Comparison of ENCODE assay signal across 9 cellular contexts in the genomic region with DNA sequence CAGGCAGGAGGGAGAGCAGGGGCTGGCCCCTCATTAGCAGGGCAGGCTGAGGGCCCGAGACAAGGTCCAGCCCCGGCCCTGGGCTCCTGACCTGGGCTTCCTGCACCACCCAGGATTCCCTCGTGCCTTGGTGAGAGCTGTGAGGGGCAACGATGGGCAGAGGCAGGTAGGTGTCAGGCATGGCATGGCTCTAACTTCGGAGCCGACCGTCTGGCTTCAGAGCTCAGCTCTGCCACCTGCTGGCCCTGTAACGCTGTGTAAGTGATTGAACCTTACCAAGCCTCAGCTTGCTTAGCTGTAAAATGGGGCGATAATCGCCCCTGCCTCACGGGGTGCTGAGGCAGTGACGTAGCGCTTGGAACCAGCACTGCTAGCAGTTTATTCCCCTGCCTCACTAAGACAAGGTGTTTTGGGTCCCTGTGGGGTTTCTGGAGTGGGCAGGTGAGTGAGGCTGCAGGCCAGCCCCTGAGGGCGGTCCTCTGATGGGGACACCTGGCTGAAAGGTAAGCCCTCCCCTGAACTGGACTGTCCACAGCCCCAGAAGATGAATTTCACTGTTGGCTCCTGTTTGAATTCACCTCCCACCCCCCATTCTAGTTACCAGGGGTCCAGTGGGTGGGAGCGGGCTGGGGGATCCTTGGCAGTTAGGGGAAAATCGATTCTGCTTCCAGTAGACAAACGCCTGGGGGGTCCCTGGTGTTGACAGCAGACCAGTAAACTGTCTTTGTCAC.
DNase-seq lines count a peak whose midpoint lies in the region; ATAC-seq and TF ChIP-seq lines count a peak whose summit lies in the region.
"Had no signal": no experiment of that assay in that cellular context is flagged by ENCODE, and none has a peak within 500 bp of the region (broad histone marks: within the 10 kb centered on the region; RNA-seq: fewer than 3 reads in every experiment).

No MANE protein-coding gene starts in this region.

- POLR2A ChIA-PET in activated CD8-positive, alpha-beta T cell treated with anti-CD3 and anti-CD28 coated beads, Interleukin-2, amount 10 ng/mL, durations not matched to agents 7 days and 5 days (lab: Charles Lee): no interaction called here

- CTCF ChIA-PET in activated CD8-positive, alpha-beta T cell treated with anti-CD3 and anti-CD28 coated beads, Interleukin-2, amount 10 ng/mL, durations not matched to agents 7 days and 5 days (lab: Charles Lee): interaction anchor here (0.8 to 2.0 kb wide), 14 partner anchors 9 to 290 kb away, joined by 3 to 12 read pairs (median 4); no protein-coding TSS in a partner anchor

- no peaks in the 10 kb centered on the region for H3K4me1 ChIP-seq in prostate gland (replicated peaks)

- H3K9me3 ChIP-seq in prostate gland: no peaks in the 10 kb centered on the region
- H3K9me3 ChIP-seq: neutrophil had no signal

- no peaks in the 10 kb centered on the region for H3K36me3 Mint-ChIP-seq in activated CD8-positive, alpha-beta T cell treated with anti-CD3 and anti-CD28 coated beads, Interleukin-2, amount 10 ng/mL, durations not matched to agents 7 days and 5 days (ENCODE audit: low read depth)

- H3K4me3 ChIP-seq in prostate gland: no peak overlapping the region

- no peak overlapping the region for H3K4me3 Mint-ChIP-seq in activated CD8-positive, alpha-beta T cell treated with anti-CD3 and anti-CD28 coated beads, Interleukin-2, amount 10 ng/mL, durations not matched to agents 7 days and 5 days

- no peak for TF ChIP-seq POLR2A in prostate gland (IDR thresholded peaks at IDR 0.05)

- H3K27me3 ChIP-seq in prostate gland (replicated peaks; ENCODE audit: insufficient read depth): no peaks in the 10 kb centered on the region
- H3K27me3 ChIP-seq: neutrophil had no signal

- WGBS in prostate gland: 73% methylated on average over 16 of the region's 17 CpGs

- H3K36me3 ChIP-seq in prostate gland: no peaks in the 10 kb centered on the region
- H3K36me3 ChIP-seq: neutrophil had no signal

- peak; percentile 50 for DNase-seq in GM03348 (ENCODE audit: low spot score)
- DNase-seq in activated CD8-positive, alpha-beta T cell treated with anti-CD3 and anti-CD28 coated beads, Interleukin-2, amount 10 ng/mL, durations not matched to agents 7 days and 5 days: peak; percentile 68
- peak; percentile 20 for DNase-seq in fibroblast of peridontal ligament (ENCODE audit: extremely low read depth)
- DNase-seq in prostate gland (ENCODE audit: low spot score): no peak
- DNase-seq in NCI-H1048 (lab: John Stamatoyannopoulos, UW): no peak

- TF ChIP-seq CTCF in LNCAP (IDR thresholded peaks at IDR 0.05) (peak; percentile 58; the same call in 1 of the 2 replicates), prostate gland (IDR thresholded peaks at IDR 0.05) (peak in 3 of 4 experiments; percentile 33 to 52 (median 48))

- no peaks in the 10 kb centered on the region for H3K4me1 Mint-ChIP-seq in activated CD8-positive, alpha-beta T cell treated with anti-CD3 and anti-CD28 coated beads, Interleukin-2, amount 10 ng/mL, durations not matched to agents 7 days and 5 days (ENCODE audit: low read depth)

- peaks cover 3% of the 10 kb centered on the region for H3K27me3 Mint-ChIP-seq in activated CD8-positive, alpha-beta T cell treated with anti-CD3 and anti-CD28 coated beads, Interleukin-2, amount 10 ng/mL, durations not matched to agents 7 days and 5 days (ENCODE audit: low read depth)

- no peak overlapping the region for H3K27ac Mint-ChIP-seq in activated CD8-positive, alpha-beta T cell treated with anti-CD3 and anti-CD28 coated beads, Interleukin-2, amount 10 ng/mL, durations not matched to agents 7 days and 5 days

- H3K27ac ChIP-seq in prostate gland: no peak overlapping the region
- H3K27ac ChIP-seq: neutrophil had no signal

- peak; percentile 86 for ATAC-seq in activated CD8-positive, alpha-beta T cell treated with anti-CD3 and anti-CD28 coated beads, Interleukin-2, amount 10 ng/mL, durations not matched to agents 7 days and 5 days
- ATAC-seq in HG03378 (IDR thresholded peaks at IDR 0.05; ENCODE audit: unreplicated experiment) (no peak), GM19467 (IDR thresholded peaks at IDR 0.05; ENCODE audit: unreplicated experiment) (no peak)

- intact Hi-C loops in prostate gland (cut with DNase I): loop anchor here (10.0 kb wide), 1 partner anchor 286 kb away; no protein-coding TSS in a partner anchor

- no peaks in the 10 kb centered on the region for H3K9me3 Mint-ChIP-seq in activated CD8-positive, alpha-beta T cell treated with anti-CD3 and anti-CD28 coated beads, Interleukin-2, amount 10 ng/mL, durations not matched to agents 7 days and 5 days (ENCODE audit: insufficient read depth)

Comparison
In these comparisons a context has a peak if more than half of its experiments do, and no peak if none do; other contexts are left out.
1. DNase-seq: peak in GM03348 (single experiment), activated CD8-positive, alpha-beta T cell treated with anti-CD3 and anti-CD28 coated beads, Interleukin-2, amount 10 ng/mL, durations not matched to agents 7 days and 5 days (single experiment) and fibroblast of peridontal ligament (single experiment); none in prostate gland (single experiment) and NCI-H1048 (single experiment).